In the genomic region with DNA sequence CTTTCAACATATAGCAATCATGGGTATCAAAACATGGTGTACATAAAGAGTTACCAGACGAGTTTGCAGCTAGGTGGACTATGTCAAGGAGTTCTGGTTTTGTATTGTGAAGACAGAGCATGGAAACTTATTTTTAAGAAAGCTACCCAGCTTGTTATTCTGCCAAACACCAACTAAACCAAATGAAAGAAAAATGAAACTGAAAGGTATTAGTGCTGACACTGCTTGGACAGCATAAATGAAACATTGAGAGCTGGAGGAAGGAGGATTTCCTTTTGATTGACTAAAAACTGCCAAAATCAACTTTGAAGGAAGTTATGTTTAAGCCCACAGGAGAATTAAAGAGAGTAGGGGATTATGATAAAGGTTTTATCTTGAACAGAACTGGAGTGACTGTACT, we compare ENCODE assay signal across 12 cellular contexts.
A peak's percentile ranks its signal among the peaks of the same experiment; 100 is the strongest.
DNase-seq lines count a peak whose midpoint lies in the region; ATAC-seq and TF ChIP-seq lines count a peak whose summit lies in the region.
"Had no signal": no experiment of that assay in that cellular context is flagged by ENCODE, and none has a peak within 500 bp of the region (broad histone marks: within the 10 kb centered on the region; RNA-seq: fewer than 3 reads in every experiment).

No MANE protein-coding gene starts in this region.

- no peak overlapping the region for H3K4me3 ChIP-seq in OCI-LY1 (ENCODE audit: low read depth, low read length, poor library complexity, severe bottlenecking)
- H3K4me3 ChIP-seq in vagina, result no peak overlapping the region
- H3K4me3 ChIP-seq in upper lobe of right lung, result no peak overlapping the region
- H3K4me3 ChIP-seq: GM23248, Peyer's patch had no signal

- intact Hi-C loops in vagina (cut with DNase I), result no loop called here
- intact Hi-C loops in upper lobe of right lung (cut with DNase I), result no loop called here

- TF ChIP-seq CTCF in GM20000 (IDR thresholded peaks at IDR 0.05; ENCODE audit: extremely low read depth, missing control alignments) (no peak), OCI-LY1 (IDR thresholded peaks at IDR 0.05; ENCODE audit: low read length) (no peak), vagina (IDR thresholded peaks at IDR 0.05) (no peak), upper lobe of right lung (IDR thresholded peaks at IDR 0.05) (no peak)

- no peaks in the 10 kb centered on the region for H3F3A ChIP-seq in OCI-LY1 (ENCODE audit: insufficient read depth, low read length)

- H3K4me2 ChIP-seq in OCI-LY1 (ENCODE audit: low read length), result peak overlapping the region; percentile 46

- no peak for TF ChIP-seq POLR2A in vagina (IDR thresholded peaks at IDR 0.05)

- peak; percentile 20 for DNase-seq in GM20000 (ENCODE audit: low spot score)
- no peak for DNase-seq in vagina (ENCODE audit: extremely low spot score in 2 of 2)
- no peak for DNase-seq in SIG-M5 treated with dmso at 0.1 percent for 504 hours (lab: John Stamatoyannopoulos, UW; ENCODE audit: unreplicated experiment)
- DNase-seq in NCI-H1105 treated with DMSO at 0.1 percent for 48 hours (lab: John Stamatoyannopoulos, UW), result no peak
- no peak for DNase-seq in upper lobe of right lung
- DNase-seq: Caco-2, GM23248, Peyer's patch had no signal

- H3K4me1 ChIP-seq in OCI-LY1 (ENCODE audit: insufficient read depth, low read length, severe bottlenecking) (peaks cover 28% of the 10 kb centered on the region), vagina (no peaks in the 10 kb centered on the region), upper lobe of right lung (no peaks in the 10 kb centered on the region)
- H3K4me1 ChIP-seq: Caco-2, Peyer's patch had no signal

- H3K36me3 ChIP-seq in OCI-LY1 (ENCODE audit: insufficient read depth, low read length) (no peaks in the 10 kb centered on the region), vagina (no peaks in the 10 kb centered on the region), upper lobe of right lung (no peaks in the 10 kb centered on the region)
- H3K36me3 ChIP-seq: Peyer's patch had no signal

- no peaks in the 10 kb centered on the region for H3K79me2 ChIP-seq in OCI-LY1 (ENCODE audit: insufficient read depth, low read length)

- H3K9ac ChIP-seq in OCI-LY1 (ENCODE audit: low read length), result 0 out of 2 replicates have a peak overlapping the region, but pooled peaks have one; percentile 28
- H3K9ac ChIP-seq: GM23248 had no signal

- H3K9me3 ChIP-seq in OCI-LY1 (ENCODE audit: low read length), result no peaks in the 10 kb centered on the region
- H3K9me3 ChIP-seq in vagina, result no peaks in the 10 kb centered on the region
- H3K9me3 ChIP-seq in upper lobe of right lung, result no peaks in the 10 kb centered on the region
- H3K9me3 ChIP-seq: Caco-2, Peyer's patch had no signal

- no peaks in the 10 kb centered on the region for H4K20me1 ChIP-seq in OCI-LY1 (ENCODE audit: insufficient read depth, low read length)

- H3K27me3 ChIP-seq in OCI-LY1 (ENCODE audit: insufficient read depth, low read length) (no peaks in the 10 kb centered on the region), vagina (no peaks in the 10 kb centered on the region), upper lobe of right lung (no peaks in the 10 kb centered on the region)
- H3K27me3 ChIP-seq: Peyer's patch had no signal

- H2AFZ ChIP-seq in OCI-LY1 (ENCODE audit: low read length), result peak overlapping the region; percentile 94; the same call in 1 of the 2 replicates
- H2AFZ ChIP-seq: GM23248 had no signal

- H3K9me2 ChIP-seq in OCI-LY1 (ENCODE audit: low read depth, low read length), result no peaks in the 10 kb centered on the region

- H3K27ac ChIP-seq in OCI-LY1 (ENCODE audit: low read depth, low read length, poor library complexity, severe bottlenecking) (peak overlapping the region; percentile 5), vagina (no peak overlapping the region), upper lobe of right lung (no peak overlapping the region)
- H3K27ac ChIP-seq: GM23248, Peyer's patch had no signal

- ATAC-seq in GM18508 (IDR thresholded peaks at IDR 0.05; ENCODE audit: insufficient read depth, unreplicated experiment) (peak; percentile 90), HG03045 (IDR thresholded peaks at IDR 0.05; ENCODE audit: unreplicated experiment) (peak; percentile 87), upper lobe of right lung (no peak)
- ATAC-seq: activated CD4-positive, CD25-positive, alpha-beta regulatory T cell treated with anti-CD3 and anti-CD28 coated beads, Interleukin-2, amount 50 U/mL, for 24 hours had no signal
